ENCODE assay signal across 21 cellular contexts in the genomic region with DNA sequence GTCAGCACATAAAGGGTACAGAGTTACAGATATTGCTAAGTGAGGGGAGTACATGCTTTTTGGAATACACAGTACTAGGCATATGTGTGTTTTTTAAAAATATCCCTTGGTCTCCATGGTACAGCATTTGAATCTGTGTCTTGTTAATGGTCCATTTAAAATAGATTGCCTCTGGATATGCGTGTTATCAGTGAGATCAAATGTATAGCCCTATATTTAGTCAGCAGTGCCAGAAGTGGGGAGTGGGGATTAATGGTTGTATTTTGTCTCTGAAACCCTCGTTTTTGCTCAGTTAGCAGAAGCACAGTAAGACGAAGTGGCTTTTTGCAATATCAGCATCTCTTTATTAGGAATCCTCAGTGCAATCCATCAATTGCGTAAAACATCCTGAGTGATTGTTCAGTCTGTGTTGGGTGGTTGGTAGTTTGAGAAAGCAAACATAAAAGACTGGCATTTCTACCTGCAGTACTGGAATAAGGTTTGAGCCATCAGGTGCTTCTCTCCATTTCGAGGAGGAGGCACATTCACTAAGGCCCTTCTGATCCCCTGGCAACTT.
"Had no signal": no experiment of that assay in that cellular context is flagged by ENCODE, and none has a peak within 500 bp of the region (broad histone marks: within the 10 kb centered on the region; RNA-seq: fewer than 3 reads in every experiment).

No MANE protein-coding gene starts in this region.

- H3K9me3 ChIP-seq: breast epithelium had no signal

- H3K4me3 ChIP-seq: breast epithelium had no signal

- H3K27ac ChIP-seq: breast epithelium had no signal

- ATAC-seq: activated CD8-positive, alpha-beta memory T cell treated with anti-CD3 and anti-CD28 coated beads, Interleukin-2, amount 10 ng/mL, durations not matched to agents 7 days and 5 days; PC-3 had no signal

- DNase-seq: activated B cell treated with CpG ODN at 0.5 μM for 24 hours; activated CD4-positive, alpha-beta T cell treated with anti-CD3 and anti-CD28 coated beads for 1 hour; activated CD4-positive, alpha-beta T cell treated with anti-CD3 and anti-CD28 coated beads, Interleukin-2, amount 10 ng/mL, durations not matched to agents 24 days and 14 days; activated CD4-positive, alpha-beta T cell treated with anti-CD3 and anti-CD28 coated beads, Interleukin-2, amount 50 U/mL, for 48 hours; activated CD8-positive, alpha-beta memory T cell treated with anti-CD3 and anti-CD28 coated beads, Interleukin-2, amount 10 ng/mL, durations not matched to agents 7 days and 5 days; activated effector memory CD4-positive, alpha-beta T cell treated with Interleukin-2 at 50 U/mL for 16 hours; activated naive CD4-positive, alpha-beta T cell; activated T-cell treated with anti-CD3 and anti-CD28 coated beads, Interleukin-2, amount 50 U/mL, for 24 hours; aorta; caudate nucleus; NCI-H1048; NCI-H146; NCI-H187 treated with DMSO at 0.1 percent for 48 hours; NCI-H2081 treated with DMSO at 0.1 percent for 48 hours; NCI-H446; NCI-H524; PC-3; T-helper 2 cell; T1000 had no signal

- H3K36me3 ChIP-seq: breast epithelium had no signal

- H3K27me3 ChIP-seq: breast epithelium had no signal

- H3K4me1 ChIP-seq: breast epithelium had no signal

- FAIRE-seq: TTC549 had no signal
